Comparison of ENCODE assay signal across 12 cellular contexts in the genomic region with DNA sequence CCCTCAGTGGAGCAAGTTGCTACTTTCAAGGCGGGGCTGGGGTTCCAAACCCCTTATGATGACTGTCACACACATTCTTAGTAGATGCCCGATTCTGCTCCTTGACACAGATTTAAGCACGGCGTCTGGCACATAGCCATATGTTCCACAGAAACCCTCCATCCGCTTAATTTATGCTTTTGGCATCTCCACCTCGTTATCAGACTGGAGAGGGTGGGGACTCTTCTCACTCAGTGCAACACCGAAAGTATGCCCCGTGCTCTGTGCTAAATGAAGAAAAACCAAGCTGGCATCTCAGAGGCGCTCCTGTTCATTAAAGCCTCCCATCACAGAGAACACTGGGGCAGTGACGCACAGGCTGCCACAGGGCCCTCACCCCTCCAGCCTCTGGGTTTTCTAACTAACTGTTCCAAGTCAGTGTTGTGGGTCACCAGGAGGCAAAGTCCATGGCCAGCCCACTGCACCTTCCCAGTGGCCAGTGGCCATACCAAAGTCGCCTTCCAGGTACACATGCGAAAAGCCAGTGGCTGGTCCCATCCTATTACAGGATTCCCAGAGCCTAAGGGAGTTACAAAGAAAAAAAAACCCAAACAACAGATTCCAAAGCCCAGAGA. TPM values are rescaled to one million over a fixed set of nuclear protein-coding genes. Genes with fewer than 3 reads are reported as not detected.
A peak's percentile ranks its signal among the peaks of the same experiment; 100 is the strongest.
DNase-seq lines count a peak whose midpoint lies in the region; ATAC-seq and TF ChIP-seq lines count a peak whose summit lies in the region.
"Had no signal": no experiment of that assay in that cellular context is flagged by ENCODE, and none has a peak within 500 bp of the region (broad histone marks: within the 10 kb centered on the region; RNA-seq: fewer than 3 reads in every experiment).

No MANE protein-coding gene starts in this region.

- H3K27me3 Mint-ChIP-seq in CD8-positive, alpha-beta memory T cell: no peaks in the 10 kb centered on the region
- H3K27me3 Mint-ChIP-seq in activated CD4-positive, alpha-beta memory T cell treated with anti-CD3 and anti-CD28 coated beads, Interleukin-2, amount 10 ng/mL, durations not matched to agents 7 days and 5 days: no peaks in the 10 kb centered on the region
- no peaks in the 10 kb centered on the region for H3K27me3 Mint-ChIP-seq in naive thymus-derived CD4-positive, alpha-beta T cell
- H3K27me3 Mint-ChIP-seq in nephron progenitor cell (ENCODE audit: low read depth, poor library complexity): peaks cover 11% of the 10 kb centered on the region

- no peaks in the 10 kb centered on the region for H3K9me3 Mint-ChIP-seq in CD8-positive, alpha-beta memory T cell
- no peaks in the 10 kb centered on the region for H3K9me3 Mint-ChIP-seq in activated CD4-positive, alpha-beta memory T cell treated with anti-CD3 and anti-CD28 coated beads, Interleukin-2, amount 10 ng/mL, durations not matched to agents 7 days and 5 days
- H3K9me3 Mint-ChIP-seq in naive thymus-derived CD4-positive, alpha-beta T cell: no peaks in the 10 kb centered on the region
- H3K9me3 Mint-ChIP-seq in nephron progenitor cell: peaks cover 1% of the 10 kb centered on the region

- peak in 1 of 5 donors; percentile 52 for DNase-seq in CD8-positive, alpha-beta memory T cell
- DNase-seq in NCI-H1105 (lab: John Stamatoyannopoulos, UW): peak; percentile 39
- no peak for DNase-seq in activated CD4-positive, alpha-beta memory T cell treated with anti-CD3 and anti-CD28 coated beads, Interleukin-2, amount 10 ng/mL, durations not matched to agents 7 days and 5 days
- DNase-seq in naive thymus-derived CD4-positive, alpha-beta T cell: peak in 1 of 9 donors; percentile 41
- no peak for DNase-seq in nephron progenitor cell
- no peak for DNase-seq in glomerular visceral epithelial cell (ENCODE audit: extremely low spot score)
- no peak for DNase-seq in cardiac septum (ENCODE audit: low spot score)
- DNase-seq: cerebellar nuclear complex, left lung, thyroid gland had no signal

- H3K9me3 ChIP-seq in CD8-positive, alpha-beta memory T cell (ENCODE audit: low read length): no peaks in the 10 kb centered on the region
- H3K9me3 ChIP-seq in naive thymus-derived CD4-positive, alpha-beta T cell (ENCODE audit: control insufficient read depth in 2 of 3, low read length in 3 of 3): no peaks in the 10 kb centered on the region
- H3K9me3 ChIP-seq: left lung, thyroid gland had no signal

- peak; percentile 44 for ATAC-seq in naive thymus-derived CD4-positive, alpha-beta T cell
- ATAC-seq: esophagus mucosa, left lung had no signal

- peak overlapping the region; percentile 88 to 99 (median 96) for H3K27ac Mint-ChIP-seq in CD8-positive, alpha-beta memory T cell
- peak overlapping the region; percentile 52 for H3K27ac Mint-ChIP-seq in activated CD4-positive, alpha-beta memory T cell treated with anti-CD3 and anti-CD28 coated beads, Interleukin-2, amount 10 ng/mL, durations not matched to agents 7 days and 5 days
- H3K27ac Mint-ChIP-seq in naive thymus-derived CD4-positive, alpha-beta T cell: peak overlapping the region; percentile 35 to 96 (median 93)
- H3K27ac Mint-ChIP-seq in nephron progenitor cell: no peak overlapping the region

- CTCF ChIA-PET in CD8-positive, alpha-beta memory T cell (lab: Charles Lee): interaction anchor here (1.4 to 4.1 kb wide), 4 partner anchors 10 to 35 kb away, joined by 3 to 25 read pairs (median 12); a partner anchor contains a TSS
- CTCF ChIA-PET in activated CD4-positive, alpha-beta memory T cell treated with anti-CD3 and anti-CD28 coated beads, Interleukin-2, amount 10 ng/mL, durations not matched to agents 7 days and 5 days (lab: Charles Lee): interaction anchor here (0.6 kb wide), 1 partner anchor 40 kb away, joined by 3 read pairs; no protein-coding TSS in a partner anchor
- CTCF ChIA-PET in naive thymus-derived CD4-positive, alpha-beta T cell (lab: Charles Lee): interaction anchor here (0.9 kb wide), 1 partner anchor 20 kb away, joined by 5 read pairs; no protein-coding TSS in a partner anchor

- POLR2A ChIA-PET in CD8-positive, alpha-beta memory T cell (lab: Charles Lee): interaction anchor here (0.7 to 2.2 kb wide), 3 partner anchors 12 to 22 kb away, joined by 3 to 8 read pairs (median 4); no protein-coding TSS in a partner anchor
- POLR2A ChIA-PET in activated CD4-positive, alpha-beta memory T cell treated with anti-CD3 and anti-CD28 coated beads, Interleukin-2, amount 10 ng/mL, durations not matched to agents 7 days and 5 days (lab: Charles Lee): interaction anchor here (0.5 to 5.4 kb wide), 2 partner anchors 26 to 271 kb away, joined by 3 to 24 read pairs; a partner anchor contains a TSS
- POLR2A ChIA-PET in naive thymus-derived CD4-positive, alpha-beta T cell (lab: Charles Lee): interaction anchor here (1.8 to 22.3 kb wide), 4 partner anchors 15 to 25 kb away, joined by 7 to 328 read pairs (median 16); a partner anchor contains a TSS

- no peak overlapping the region for H3K4me3 ChIP-seq in CD8-positive, alpha-beta memory T cell (ENCODE audit: low read length)
- peak overlapping the region; percentile 31 for H3K4me3 ChIP-seq in naive thymus-derived CD4-positive, alpha-beta T cell (ENCODE audit: low read length)
- H3K4me3 ChIP-seq: hepatocyte, left lung, thyroid gland had no signal

- no peak for TF ChIP-seq CTCF in nephron progenitor cell (IDR thresholded peaks at IDR 0.05)

- intact Hi-C loops in naive thymus-derived CD4-positive, alpha-beta T cell (cut with micrococcal nuclease): no loop called here
- intact Hi-C loops in cardiac septum (cut with DNase I): no loop called here

- no peaks in the 10 kb centered on the region for H3K36me3 ChIP-seq in CD8-positive, alpha-beta memory T cell (ENCODE audit: insufficient read depth, low read length)
- peaks cover 0 to 15% (median 0%) of the 10 kb centered on the region in 3 experiments for H3K36me3 ChIP-seq in naive thymus-derived CD4-positive, alpha-beta T cell (ENCODE audit: control insufficient read depth in 2 of 3, insufficient read depth in 3 of 3, low read length in 3 of 3)
- H3K36me3 ChIP-seq: left lung, thyroid gland had no signal

- peaks cover 86 to 97% (median 93%) of the 10 kb centered on the region in 3 donors for H3K4me1 Mint-ChIP-seq in CD8-positive, alpha-beta memory T cell
- H3K4me1 Mint-ChIP-seq in activated CD4-positive, alpha-beta memory T cell treated with anti-CD3 and anti-CD28 coated beads, Interleukin-2, amount 10 ng/mL, durations not matched to agents 7 days and 5 days: peaks cover 85% of the 10 kb centered on the region
- peaks cover 64 to 98% (median 88%) of the 10 kb centered on the region in 7 donors for H3K4me1 Mint-ChIP-seq in naive thymus-derived CD4-positive, alpha-beta T cell
- peaks cover 76% of the 10 kb centered on the region for H3K4me1 Mint-ChIP-seq in nephron progenitor cell

- no peaks in the 10 kb centered on the region for H3K27me3 ChIP-seq in CD8-positive, alpha-beta memory T cell (ENCODE audit: insufficient read depth, low read length, poor library complexity, severe bottlenecking)
- no peaks in the 10 kb centered on the region for H3K27me3 ChIP-seq in naive thymus-derived CD4-positive, alpha-beta T cell (ENCODE audit: control insufficient read depth in 2 of 2, insufficient read depth in 2 of 2, low read length in 2 of 2)
- H3K27me3 ChIP-seq: hepatocyte, left lung, thyroid gland had no signal

- peaks cover 0 to 55% (median 5%) of the 10 kb centered on the region in 3 donors for H3K36me3 Mint-ChIP-seq in CD8-positive, alpha-beta memory T cell
- H3K36me3 Mint-ChIP-seq in activated CD4-positive, alpha-beta memory T cell treated with anti-CD3 and anti-CD28 coated beads, Interleukin-2, amount 10 ng/mL, durations not matched to agents 7 days and 5 days (ENCODE audit: low read depth): peaks cover 57% of the 10 kb centered on the region
- peaks cover 0 to 13% (median 7%) of the 10 kb centered on the region in 5 donors for H3K36me3 Mint-ChIP-seq in naive thymus-derived CD4-positive, alpha-beta T cell
- H3K36me3 Mint-ChIP-seq in nephron progenitor cell (ENCODE audit: low read depth): peaks cover 7% of the 10 kb centered on the region

- H3K27ac ChIP-seq in CD8-positive, alpha-beta memory T cell (ENCODE audit: low read depth, low read length): no peak overlapping the region
- peak overlapping the region; percentile 57 for H3K27ac ChIP-seq in naive thymus-derived CD4-positive, alpha-beta T cell (ENCODE audit: low read depth, low read length)
- H3K27ac ChIP-seq: hepatocyte, left lung, thyroid gland had no signal

- H3K4me1 ChIP-seq in CD8-positive, alpha-beta memory T cell (ENCODE audit: insufficient read depth, low read length): peaks cover 99% of the 10 kb centered on the region
- peaks cover 92 to 95% of the 10 kb centered on the region in 2 donors for H3K4me1 ChIP-seq in naive thymus-derived CD4-positive, alpha-beta T cell (ENCODE audit: control insufficient read depth in 2 of 2, insufficient read depth in 2 of 2, low read length in 2 of 2)
- H3K4me1 ChIP-seq: thyroid gland had no signal

- H3K4me3 Mint-ChIP-seq in CD8-positive, alpha-beta memory T cell: peak overlapping the region; percentile 4 to 89 (median 71)
- no peak overlapping the region for H3K4me3 Mint-ChIP-seq in activated CD4-positive, alpha-beta memory T cell treated with anti-CD3 and anti-CD28 coated beads, Interleukin-2, amount 10 ng/mL, durations not matched to agents 7 days and 5 days
- peak overlapping the region; percentile 5 to 92 (median 74) for H3K4me3 Mint-ChIP-seq in naive thymus-derived CD4-positive, alpha-beta T cell
- no peak overlapping the region for H3K4me3 Mint-ChIP-seq in nephron progenitor cell

RNA-seq across cellular contexts. Expression of a gene that starts 27.3 kb away (rescaled TPM):
- total RNA-seq in CD8-positive, alpha-beta memory T cell: 10 to 100 TPM; 71.7 to 74.1 TPM
- 42.3 TPM for polyA plus RNA-seq in CD8-positive, alpha-beta memory T cell
- 100 to 1,000 TPM; 168 to 175 TPM for total RNA-seq in activated CD4-positive, alpha-beta memory T cell treated with anti-CD3 and anti-CD28 coated beads, Interleukin-2, amount 10 ng/mL, durations not matched to agents 7 days and 5 days
- total RNA-seq in naive thymus-derived CD4-positive, alpha-beta T cell: 100 to 1,000 TPM; 189 to 324 (median 277) TPM
- 10 to 100 TPM; 23.6 to 44.9 TPM for polyA plus RNA-seq in naive thymus-derived CD4-positive, alpha-beta T cell
- total RNA-seq in cardiac septum: 2.6 TPM

Comparison
In these comparisons a context has a peak if more than half of its experiments do, and no peak if none do; other contexts are left out.
1. H3K4me3 Mint-ChIP-seq: peak in CD8-positive, alpha-beta memory T cell (7 of 7) and naive thymus-derived CD4-positive, alpha-beta T cell (10 of 10); none in activated CD4-positive, alpha-beta memory T cell treated with anti-CD3 and anti-CD28 coated beads, Interleukin-2, amount 10 ng/mL, durations not matched to agents 7 days and 5 days (single experiment) and nephron progenitor cell (single experiment).
2. RNA of a gene that starts 27.3 kb away (total RNA-seq): 189 to 324 TPM in naive thymus-derived CD4-positive, alpha-beta T cell, 168 to 175 TPM in activated CD4-positive, alpha-beta memory T cell treated with anti-CD3 and anti-CD28 coated beads, Interleukin-2, amount 10 ng/mL, durations not matched to agents 7 days and 5 days and 71.7 to 74.1 TPM in CD8-positive, alpha-beta memory T cell; 2.6 TPM in cardiac septum (single experiment); every median in the first group is over 10 times any median in the second.